ENCODE assay signal across 15 cellular contexts in the genomic region with DNA sequence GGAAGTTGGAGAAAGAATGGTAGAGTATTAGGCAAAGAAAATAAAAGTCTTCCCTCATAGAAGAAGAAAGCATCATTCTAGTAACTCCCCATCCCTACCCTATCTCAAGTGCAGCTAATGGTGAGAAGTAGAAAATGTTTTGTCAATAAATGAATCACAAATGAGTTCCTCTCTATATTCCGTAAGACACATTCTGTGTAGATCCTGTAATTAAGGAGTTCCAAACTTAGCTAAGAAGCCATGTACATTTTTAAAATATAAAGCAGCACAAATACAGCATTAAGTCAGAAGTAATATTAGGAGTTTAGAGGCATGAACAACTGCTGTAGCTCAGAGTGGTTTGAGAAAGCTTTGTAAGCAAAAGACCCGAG.
"Had no signal": no experiment of that assay in that cellular context is flagged by ENCODE, and none has a peak within 500 bp of the region (broad histone marks: within the 10 kb centered on the region; RNA-seq: fewer than 3 reads in every experiment).

No MANE protein-coding gene starts in this region.

- H3K27me3 ChIP-seq: adrenal gland, brain microvascular endothelial cell, heart right ventricle, left lung, sigmoid colon, thyroid gland had no signal

- H3K9me3 ChIP-seq: adrenal gland, left lung, sigmoid colon, thyroid gland had no signal

- DNase-seq: activated CD4-positive, alpha-beta T cell treated with anti-CD3 and anti-CD28 coated beads, Interleukin-2, amount 50 U/mL, for 4 hours; activated CD4-positive, CD25-positive, alpha-beta regulatory T cell treated with anti-CD3 and anti-CD28 coated beads, Interleukin-2, amount 50 U/mL, for 72 hours; activated CD8-positive, alpha-beta memory T cell treated with anti-CD3 and anti-CD28 coated beads, Interleukin-2, amount 50 U/mL, for 48 hours; activated naive CD4-positive, alpha-beta T cell treated with anti-CD3 and anti-CD28 coated beads, Interleukin-2, amount 50 U/mL, for 16 hours; adrenal gland; brain microvascular endothelial cell; heart right ventricle; islet precursor cell; left lung; mesenchymal stem cell; sigmoid colon; stimulated activated CD4-positive, alpha-beta T cell treated with anti-CD3 and anti-CD28 coated beads, Interleukin-2, amount 100 ng/mL, for 48 hours; thyroid gland had no signal

- ATAC-seq: activated T-helper 17 cell treated with anti-CD3 and anti-CD28 coated beads, Interleukin-2, amount 50 U/mL, for 72 hours; natural killer cell treated with Interleukin-12 subunit alpha and Interleukin-12 subunit beta and Interleukin-15 and Interleukin-18, amount 100 ng/mL, for 72 hours had no signal

- H3K36me3 ChIP-seq: adrenal gland, brain microvascular endothelial cell, heart right ventricle, left lung, sigmoid colon, thyroid gland had no signal

- H3K4me3 ChIP-seq: adrenal gland, heart right ventricle, left lung, sigmoid colon, thyroid gland had no signal

- H3K27ac ChIP-seq: adrenal gland, brain microvascular endothelial cell, sigmoid colon, thyroid gland had no signal
